8 cellular contexts compared by ENCODE assay signal in genomic region chr3:107598926-107599754, GRCh38.
A peak's percentile ranks its signal among the peaks of the same experiment; 100 is the strongest.
DNase-seq lines count a peak whose midpoint lies in the region; TF ChIP-seq lines count a peak whose summit lies in the region.

No MANE protein-coding gene starts in this region.

- CTCF ChIA-PET in GM10248 (lab: Yijun Ruan, JAX): interaction anchor here (0.8 to 3.6 kb wide), 8 partner anchors 8 to 363 kb away, joined by 3 to 15 read pairs (median 5); no protein-coding TSS in a partner anchor

- TF ChIP-seq CTCF in GM10248 (IDR thresholded peaks at IDR 0.05; ENCODE audit: control extremely low read depth, extremely low read depth, low read depth, missing control alignments) (no peak), dorsolateral prefrontal cortex (IDR thresholded peaks at IDR 0.05 in 54 of 56, conservative IDR thresholded peaks at IDR 0.05 in 2 of 56; ENCODE audit: low read depth in 1 of 56, partially characterized antibody in 56 of 56) (no peak), lower leg skin (IDR thresholded peaks at IDR 0.05) (no peak)

- intact Hi-C loops in dorsolateral prefrontal cortex (cut with DNase I) (no loop called here), lower leg skin (cut with DNase I; ENCODE audit: low total_unique reads) (no loop called here)

- DNase-seq in GM10248 (ENCODE audit: extremely low spot score) (peak; percentile 48), H7 (peak; percentile 8), LoVo (ENCODE audit: low spot score) (peak; percentile 6), dorsolateral prefrontal cortex (peak in 4 of 10 donors; percentile 12 to 39 (median 27)), lower leg skin (ENCODE audit: low spot score in 2 of 2) (peak in 1 of 2 donors; percentile 32), RPMI8226 (no peak)
- peak; percentile 31 to 34 for DNase-seq in activated CD4-positive, alpha-beta T cell treated with anti-CD3 and anti-CD28 coated beads for 4 hours
- DNase-seq in stimulated activated CD8-positive, alpha-beta memory T cell treated with anti-CD3 and anti-CD28 coated beads, Interleukin-15, amount 100 ng/mL, for 48 hours (ENCODE audit: low read depth in 2 of 2): peak; percentile 16 to 18

- no peaks in the 10 kb centered on the region for H3K36me3 ChIP-seq in H7 (replicated peaks; ENCODE audit: control insufficient read depth, insufficient read depth, low read length)

- H3K4me3 ChIP-seq in H7 (ENCODE audit: insufficient read depth, low read depth, low read length) (no peak overlapping the region), dorsolateral prefrontal cortex (peak overlapping the region; percentile 3 to 67 (median 45)), lower leg skin (ENCODE audit: low read depth, poor library complexity, severe bottlenecking) (peak overlapping the region; percentile 14)

- TF ChIP-seq POLR2A in lower leg skin (IDR thresholded peaks at IDR 0.05): no peak

- WGBS in lower leg skin, 2 donors: 10 to 17% methylated on average over 11 of the region's 11 CpGs

- POLR2A ChIA-PET in GM10248 (lab: Yijun Ruan, JAX): interaction anchor here (1.2 to 1.5 kb wide), 2 partner anchors 14 to 18 kb away, joined by 3 read pairs; no protein-coding TSS in a partner anchor

- H3K27ac ChIP-seq in dorsolateral prefrontal cortex: peak overlapping the region in 53 of 59 donors; percentile 2 to 88 (median 62)

- no peaks in the 10 kb centered on the region for H3K27me3 ChIP-seq in H7 (ENCODE audit: control insufficient read depth, insufficient read depth, low read length)
- no peaks in the 10 kb centered on the region for H3K27me3 ChIP-seq in dorsolateral prefrontal cortex
